1 cellular context compared by ENCODE assay signal in genomic region chr19:8001995-8002849, GRCh38.
TF ChIP-seq lines count a peak whose summit lies in the region.

No MANE protein-coding gene starts in this region.

TF ChIP-seq in K562, 482 proteins besides CTCF, POLR2A, EP300 and RAD21 (continued from another document and continues in another):
- TF ChIP-seq HBP1 (CRISPR knock-in tag; IDR thresholded peaks at IDR 0.05) = no peak
- no peak for TF ChIP-seq ATF2 (CRISPR knock-in tag; IDR thresholded peaks at IDR 0.05)
- no peak for TF ChIP-seq SNIP1 (IDR thresholded peaks at IDR 0.05; ENCODE audit: low read depth)
- no peak for TF ChIP-seq NELFE (IDR thresholded peaks at IDR 0.05; ENCODE audit: insufficient read depth, insufficient read length)
- no peak for TF ChIP-seq ZNF274 (IDR thresholded peaks at IDR 0.05; ENCODE audit: borderline replicate concordance, low read depth, low read length)
- no peak for TF ChIP-seq SREBF1 (IDR thresholded peaks at IDR 0.05; ENCODE audit: borderline replicate concordance, low read depth, low read length)
- TF ChIP-seq NR2C2 (CRISPR knock-in tag; IDR thresholded peaks at IDR 0.05) = no peak
- peak; percentile 69 for TF ChIP-seq NR2C2 (tag; IDR thresholded peaks at IDR 0.05)
- no peak for TF ChIP-seq FOXK2 (conservative IDR thresholded peaks at IDR 0.05 in 1 of 2, IDR thresholded peaks at IDR 0.05 in 1 of 2; ENCODE audit: low read depth in 2 of 2)
- no peak for TF ChIP-seq CREB5 (CRISPR knock-in tag; IDR thresholded peaks at IDR 0.05)
- TF ChIP-seq RNF219 (CRISPR knock-in tag; IDR thresholded peaks at IDR 0.05) = no peak
- no peak for TF ChIP-seq WHSC1 (IDR thresholded peaks at IDR 0.05; ENCODE audit: low read length)
- no peak for TF ChIP-seq CBFA2T3 (IDR thresholded peaks at IDR 0.05)
- no peak for TF ChIP-seq GABPB2 (CRISPR knock-in tag; conservative IDR thresholded peaks at IDR 0.05)
- TF ChIP-seq CHCHD3 (CRISPR knock-in tag; IDR thresholded peaks at IDR 0.05) = no peak
- no peak for TF ChIP-seq NR3C1 (CRISPR knock-in tag; IDR thresholded peaks at IDR 0.05)
- TF ChIP-seq HINFP (tag; conservative IDR thresholded peaks at IDR 0.05; ENCODE audit: low read depth) = no peak
- no peak for TF ChIP-seq ZNF76 (CRISPR knock-in tag; IDR thresholded peaks at IDR 0.05; ENCODE audit: borderline replicate concordance)
- TF ChIP-seq ERF (CRISPR knock-in tag; IDR thresholded peaks at IDR 0.05) = no peak
- no peak for TF ChIP-seq SMAD4 (CRISPR knock-in tag; conservative IDR thresholded peaks at IDR 0.05)
- TF ChIP-seq BDP1 (IDR thresholded peaks at IDR 0.05; ENCODE audit: insufficient read depth, insufficient read length) = no peak
- peak; percentile 19; the same call in 1 of the 2 replicates for TF ChIP-seq ZNF143 (CRISPR knock-in tag; IDR thresholded peaks at IDR 0.05)
- no peak for TF ChIP-seq THAP7 (CRISPR knock-in tag; IDR thresholded peaks at IDR 0.05)
- 0 out of 2 replicates have a peak, but pooled peaks have one; percentile 44 for TF ChIP-seq GTF2F1 (IDR thresholded peaks at IDR 0.05; ENCODE audit: low read depth, low read length)
- no peak for TF ChIP-seq FOXK1 (CRISPR knock-in tag; IDR thresholded peaks at IDR 0.05; ENCODE audit: borderline replicate concordance)
- TF ChIP-seq MTA2 (IDR thresholded peaks at IDR 0.05; ENCODE audit: low read depth) = no peak
- no peak for TF ChIP-seq ZNF347 (CRISPR knock-in tag; IDR thresholded peaks at IDR 0.05; ENCODE audit: low read depth)
- no peak for TF ChIP-seq ARID1B (IDR thresholded peaks at IDR 0.05)
- no peak for TF ChIP-seq REST (CRISPR knock-in tag; IDR thresholded peaks at IDR 0.05; ENCODE audit: low read depth)
- TF ChIP-seq ZC3H11A (IDR thresholded peaks at IDR 0.05; ENCODE audit: low read depth, low read length) = no peak; the same call in 1 of the 2 replicates
- TF ChIP-seq SAP30 (IDR thresholded peaks at IDR 0.05; ENCODE audit: borderline replicate concordance, insufficient read depth, low read depth, low read length, poor library complexity, severe bottlenecking) = no peak
- TF ChIP-seq CXXC5 (CRISPR knock-in tag; IDR thresholded peaks at IDR 0.05) = peak; percentile 60
- no peak for TF ChIP-seq ZBTB43 (CRISPR knock-in tag; IDR thresholded peaks at IDR 0.05)
- TF ChIP-seq E4F1 (CRISPR knock-in tag; IDR thresholded peaks at IDR 0.05; ENCODE audit: borderline replicate concordance) = no peak
- TF ChIP-seq ZSCAN32 (CRISPR knock-in tag; IDR thresholded peaks at IDR 0.05) = no peak
- no peak for TF ChIP-seq ZNF551 (CRISPR knock-in tag; IDR thresholded peaks at IDR 0.05)
- no peak for TF ChIP-seq TSC22D4 (tag; IDR thresholded peaks at IDR 0.05)
- no peak for TF ChIP-seq TEAD2 (tag; IDR thresholded peaks at IDR 0.05)
